In the genomic region with DNA sequence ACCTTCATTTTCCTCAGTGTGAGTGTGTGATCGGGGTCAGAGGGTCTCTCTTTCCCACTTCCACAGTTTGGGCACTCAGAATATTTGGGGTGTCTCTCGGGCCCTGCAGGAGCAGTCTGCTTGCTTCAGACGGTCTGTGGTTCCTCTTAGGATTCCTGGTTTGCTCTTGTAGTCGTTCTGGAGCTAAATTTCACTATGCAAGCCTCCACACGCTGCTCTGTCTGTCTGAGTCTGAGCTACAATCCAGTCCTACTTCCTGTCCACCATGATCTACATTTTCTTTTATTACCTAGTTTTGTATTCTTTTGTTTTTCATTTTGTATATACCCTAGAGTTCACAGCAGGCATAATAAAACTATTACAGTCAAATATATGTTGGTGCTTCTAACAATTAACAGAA, we compare ENCODE assay signal across 18 cellular contexts.
A peak's percentile ranks its signal among the peaks of the same experiment; 100 is the strongest.
DNase-seq lines count a peak whose midpoint lies in the region; ATAC-seq and TF ChIP-seq lines count a peak whose summit lies in the region.
"Had no signal": no experiment of that assay in that cellular context is flagged by ENCODE, and none has a peak within 500 bp of the region (broad histone marks: within the 10 kb centered on the region; RNA-seq: fewer than 3 reads in every experiment).

No MANE protein-coding gene starts in this region.

- no peaks in the 10 kb centered on the region for H4K20me1 ChIP-seq in mammary epithelial cell (ENCODE audit: insufficient read depth, low read length)
- no peaks in the 10 kb centered on the region for H4K20me1 ChIP-seq in neural progenitor cell (ENCODE audit: low read depth)

- TF ChIP-seq POLR2A in breast epithelium (IDR thresholded peaks at IDR 0.05) = no peak

- H3K4me3 Mint-ChIP-seq in neural progenitor cell = no peak overlapping the region
- no peak overlapping the region for H3K4me3 Mint-ChIP-seq in naive thymus-derived CD4-positive, alpha-beta T cell
- H3K4me3 Mint-ChIP-seq: CD4-positive, alpha-beta memory T cell had no signal

- peaks cover 6% of the 10 kb centered on the region for H3K27me3 Mint-ChIP-seq in neural progenitor cell (ENCODE audit: insufficient read depth, low read depth)
- H3K27me3 Mint-ChIP-seq in naive thymus-derived CD4-positive, alpha-beta T cell = no peaks in the 10 kb centered on the region
- H3K27me3 Mint-ChIP-seq: CD4-positive, alpha-beta memory T cell had no signal

- DNase-seq in mammary epithelial cell (no peak), breast epithelium (ENCODE audit: low spot score in 2 of 2) (no peak), epithelial cell of esophagus (ENCODE audit: low read depth) (peak; percentile 54), neural progenitor cell (ENCODE audit: low spot score) (no peak)
- no peak for DNase-seq in naive thymus-derived CD4-positive, alpha-beta T cell
- DNase-seq: AML-193; CD4-positive, alpha-beta memory T cell; DMS79 treated with DMSO at 0.1 percent for 48 hours; GF-D8; IMR-90 had no signal

- intact Hi-C loops in mammary epithelial cell (cut with micrococcal nuclease) = no loop called here
- intact Hi-C loops in breast epithelium (cut with DNase I; ENCODE audit: low total_unique reads) = no loop called here
- intact Hi-C loops in naive thymus-derived CD4-positive, alpha-beta T cell (cut with micrococcal nuclease) = no loop called here

- H3K27me3 ChIP-seq in mammary epithelial cell (ENCODE audit: insufficient read depth, low read length) = no peaks in the 10 kb centered on the region
- H3K27me3 ChIP-seq in breast epithelium = no peaks in the 10 kb centered on the region
- no peaks in the 10 kb centered on the region for H3K27me3 ChIP-seq in neural progenitor cell
- H3K27me3 ChIP-seq in naive thymus-derived CD4-positive, alpha-beta T cell (ENCODE audit: control insufficient read depth in 2 of 2, insufficient read depth in 2 of 2, low read length in 2 of 2) = no peaks in the 10 kb centered on the region

- peak overlapping the region; percentile 22 for H3K27ac Mint-ChIP-seq in neural progenitor cell
- no peak overlapping the region for H3K27ac Mint-ChIP-seq in naive thymus-derived CD4-positive, alpha-beta T cell
- H3K27ac Mint-ChIP-seq: CD4-positive, alpha-beta memory T cell had no signal

- H2AFZ ChIP-seq in mammary epithelial cell (ENCODE audit: low read depth, low read length) (peak overlapping the region; percentile 44), neural progenitor cell (replicated peaks) (no peak overlapping the region)

- H3K4me2 ChIP-seq in mammary epithelial cell (ENCODE audit: insufficient read depth, low read depth, low read length) (no peak overlapping the region), neural progenitor cell (no peak overlapping the region)
- H3K4me2 ChIP-seq: A549 had no signal

- H3K4me1 ChIP-seq in mammary epithelial cell (ENCODE audit: insufficient read depth, low read length) (no peaks in the 10 kb centered on the region), breast epithelium (no peaks in the 10 kb centered on the region), neural progenitor cell (peaks cover 3% of the 10 kb centered on the region)
- H3K4me1 ChIP-seq in naive thymus-derived CD4-positive, alpha-beta T cell (ENCODE audit: control insufficient read depth in 2 of 2, insufficient read depth in 2 of 2, low read length in 2 of 2) = no peaks in the 10 kb centered on the region
- H3K4me1 ChIP-seq: A549, HAP-1 had no signal

- 0% methylated on average over 3 of the region's 5 CpGs for WGBS in mammary epithelial cell (ENCODE audit: low coverage, missing lambda C conversion rate)

- in situ Hi-C loops in mammary epithelial cell (cut with MboI; ENCODE audit: low sequenced_read_pairs in 2 of 2) = no loop called here

- H3F3A ChIP-seq in neural progenitor cell (ENCODE audit: low read depth) = peaks cover 9% of the 10 kb centered on the region

- H3K27ac ChIP-seq in mammary epithelial cell (ENCODE audit: insufficient read depth, low read depth, low read length) (no peak overlapping the region), breast epithelium (no peak overlapping the region), neural progenitor cell (no peak overlapping the region)
- H3K27ac ChIP-seq in naive thymus-derived CD4-positive, alpha-beta T cell (ENCODE audit: low read depth, low read length) = no peak overlapping the region
- H3K27ac ChIP-seq: 22Rv1, A549, C4-2B, HL-60 had no signal

- no peak for TF ChIP-seq CTCF in mammary epithelial cell (conservative IDR thresholded peaks at IDR 0.05 in 1 of 2, IDR thresholded peaks at IDR 0.05 in 1 of 2; ENCODE audit: extremely low read depth in 1 of 2, insufficient read depth in 1 of 2, low read depth in 1 of 2, low read length in 2 of 2)
- no peak for TF ChIP-seq CTCF in breast epithelium (IDR thresholded peaks at IDR 0.05)
- TF ChIP-seq CTCF in epithelial cell of esophagus (IDR thresholded peaks at IDR 0.05; ENCODE audit: insufficient read depth, low read depth, low read length, missing control alignments) = no peak
- no peak for TF ChIP-seq CTCF in neural progenitor cell (IDR thresholded peaks at IDR 0.05)

- H3K9me3 Mint-ChIP-seq in neural progenitor cell = peaks cover 20% of the 10 kb centered on the region
- H3K9me3 Mint-ChIP-seq in naive thymus-derived CD4-positive, alpha-beta T cell = peaks cover 7 to 29% (median 14%) of the 10 kb centered on the region in 11 donors

- H3K36me3 ChIP-seq in mammary epithelial cell (ENCODE audit: insufficient read depth, low read length) (no peaks in the 10 kb centered on the region), breast epithelium (no peaks in the 10 kb centered on the region), neural progenitor cell (no peaks in the 10 kb centered on the region)
- no peaks in the 10 kb centered on the region for H3K36me3 ChIP-seq in naive thymus-derived CD4-positive, alpha-beta T cell (ENCODE audit: control insufficient read depth in 2 of 3, insufficient read depth in 3 of 3, low read length in 3 of 3)
- H3K36me3 ChIP-seq: HAP-1 had no signal

- POLR2A ChIA-PET in naive thymus-derived CD4-positive, alpha-beta T cell (lab: Charles Lee) = no interaction called here

- H3K79me2 ChIP-seq in mammary epithelial cell (ENCODE audit: insufficient read depth, low read length) = no peaks in the 10 kb centered on the region
- no peaks in the 10 kb centered on the region for H3K79me2 ChIP-seq in neural progenitor cell (ENCODE audit: low read depth)

- ATAC-seq in GM19395 (IDR thresholded peaks at IDR 0.05; ENCODE audit: unreplicated experiment) = no peak
- no peak for ATAC-seq in naive thymus-derived CD4-positive, alpha-beta T cell
- no peak for ATAC-seq in HG02884 (IDR thresholded peaks at IDR 0.05; ENCODE audit: unreplicated experiment)
- ATAC-seq: A549, K562 had no signal

- H3K4me1 Mint-ChIP-seq in neural progenitor cell = no peaks in the 10 kb centered on the region
- no peaks in the 10 kb centered on the region for H3K4me1 Mint-ChIP-seq in naive thymus-derived CD4-positive, alpha-beta T cell
- H3K4me1 Mint-ChIP-seq: CD4-positive, alpha-beta memory T cell had no signal

- H3K9ac ChIP-seq in mammary epithelial cell (ENCODE audit: insufficient read depth, low read length) = no peak overlapping the region
- H3K9ac ChIP-seq in neural progenitor cell = no peak overlapping the region

- peaks cover 3% of the 10 kb centered on the region for H3K36me3 Mint-ChIP-seq in neural progenitor cell
- peaks cover 0 to 7% (median 0%) of the 10 kb centered on the region in 5 donors for H3K36me3 Mint-ChIP-seq in naive thymus-derived CD4-positive, alpha-beta T cell
- H3K36me3 Mint-ChIP-seq: CD4-positive, alpha-beta memory T cell had no signal

- H3K9me3 ChIP-seq in mammary epithelial cell (replicated peaks; ENCODE audit: insufficient read depth, low read length) = no peaks in the 10 kb centered on the region
- peaks cover 5% of the 10 kb centered on the region in 2 donors for H3K9me3 ChIP-seq in breast epithelium
- H3K9me3 ChIP-seq in neural progenitor cell (ENCODE audit: low read depth) = no peaks in the 10 kb centered on the region
- no peaks in the 10 kb centered on the region for H3K9me3 ChIP-seq in naive thymus-derived CD4-positive, alpha-beta T cell (ENCODE audit: control insufficient read depth in 2 of 3, low read length in 3 of 3)
- H3K9me3 ChIP-seq: A549, HAP-1 had no signal

- BruUV-seq in mammary epithelial cell (replicated peaks; lab: Mats Ljungman, UMichigan) = no TSS peak

- dilution Hi-C loops in mammary epithelial cell (cut with HindIII; ENCODE audit: low sequenced_read_pairs) = no loop called here

- CTCF ChIA-PET in mammary epithelial cell (lab: Charles Lee; ENCODE audit: low non-redundant PET) = no interaction called here
- CTCF ChIA-PET in naive thymus-derived CD4-positive, alpha-beta T cell (lab: Charles Lee) = no interaction called here

- no peak overlapping the region for H3K4me3 ChIP-seq in mammary epithelial cell (replicated peaks in 1 of 3; ENCODE audit: insufficient read depth in 1 of 3, low read depth in 2 of 3, low read length in 3 of 3)
- H3K4me3 ChIP-seq in breast epithelium = no peak overlapping the region
- H3K4me3 ChIP-seq in epithelial cell of esophagus (ENCODE audit: low read length) = no peak overlapping the region
- H3K4me3 ChIP-seq in neural progenitor cell = no peak overlapping the region
- H3K4me3 ChIP-seq in naive thymus-derived CD4-positive, alpha-beta T cell (ENCODE audit: low read length) = no peak overlapping the region
- H3K4me3 ChIP-seq: A549, HAP-1, K562 had no signal
